In the genomic region with DNA sequence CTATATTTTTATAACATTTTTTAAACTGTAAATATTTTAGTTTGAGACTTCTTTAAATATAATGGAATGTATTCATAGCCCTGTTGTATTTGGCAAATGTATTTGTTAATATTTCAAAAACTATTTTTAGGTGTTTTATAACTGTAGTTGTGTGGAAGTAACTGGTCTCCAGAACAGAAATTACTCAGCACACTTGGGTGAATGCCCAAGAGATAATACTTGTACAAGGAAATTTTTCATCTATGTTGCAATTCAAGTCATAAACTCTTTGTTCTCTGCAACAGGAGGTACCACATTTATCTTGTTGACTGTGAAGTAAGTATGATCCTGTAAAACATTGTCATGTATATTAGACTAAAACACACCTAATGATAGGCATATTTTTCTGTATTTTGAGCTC, we compare ENCODE assay signal across 21 cellular contexts.
DNase-seq lines count a peak whose midpoint lies in the region; ATAC-seq and TF ChIP-seq lines count a peak whose summit lies in the region.
"Had no signal": no experiment of that assay in that cellular context is flagged by ENCODE, and none has a peak within 500 bp of the region (broad histone marks: within the 10 kb centered on the region; RNA-seq: fewer than 3 reads in every experiment).

No MANE protein-coding gene starts in this region.

- no peak overlapping the region for H3K27ac ChIP-seq in heart right ventricle
- H3K27ac ChIP-seq: KMS-11, spleen, thyroid gland had no signal

- intact Hi-C loops in heart right ventricle (cut with DNase I) (no loop called here), Right ventricle myocardium inferior (cut with DNase I) (no loop called here), mucosa of descending colon (cut with DNase I, micrococcal nuclease) (no loop called here)

- H3K9me3 ChIP-seq in heart right ventricle (peaks cover 0 to 6% (median 0%) of the 10 kb centered on the region in 11 donors), mucosa of descending colon (peaks cover 2% of the 10 kb centered on the region)
- H3K9me3 ChIP-seq: HAP-1, thyroid gland had no signal

- DNase-seq in heart right ventricle = peak in 1 of 2 donors; percentile 12
- DNase-seq in Right ventricle myocardium inferior (ENCODE audit: missing footprints) = no peak
- DNase-seq in choroid plexus epithelial cell (ENCODE audit: low read depth) = peak; percentile 69
- peak in 1 of 3 donors; percentile 52 for DNase-seq in mucosa of descending colon
- DNase-seq in KG1 (lab: John Stamatoyannopoulos, UW) = no peak
- DNase-seq in dermis blood vessel endothelial cell = no peak
- DNase-seq in SW 1271 (lab: John Stamatoyannopoulos, UW) = no peak
- no peak for DNase-seq in NCI-H446 treated with DMSO at 0.1 percent for 48 hours (lab: John Stamatoyannopoulos, UW)
- DNase-seq: activated CD4-positive, alpha-beta T cell treated with anti-CD3 and anti-CD28 coated beads, Interleukin-2, amount 10 ng/mL, durations not matched to agents 7 days and 5 days; activated CD8-positive, alpha-beta memory T cell treated with anti-CD3 and anti-CD28 coated beads, Interleukin-2, amount 50 U/mL, for 48 hours; activated effector memory CD4-positive, alpha-beta T cell treated with anti-CD3 and anti-CD28 coated beads, Interleukin-2, amount 50 U/mL, for 16 hours; head of caudate nucleus; islet precursor cell; NCI-H1417; NCI-H2171 treated with DMSO at 0.1 percent for 48 hours; spleen; thyroid gland had no signal

- H3K27me3 ChIP-seq in heart right ventricle = no peaks in the 10 kb centered on the region
- H3K27me3 ChIP-seq: spleen, thyroid gland had no signal

- no peaks in the 10 kb centered on the region for H3K36me3 ChIP-seq in heart right ventricle
- no peaks in the 10 kb centered on the region for H3K36me3 ChIP-seq in mucosa of descending colon (ENCODE audit: low read depth)
- H3K36me3 ChIP-seq: HAP-1, spleen, thyroid gland had no signal

- ATAC-seq in heart right ventricle (peak in 6 of 8 donors; percentile 24 to 71 (median 52)), Right ventricle myocardium inferior (no peak), mucosa of descending colon (peak; percentile 91)
- ATAC-seq: esophagus mucosa had no signal

- H3K4me1 ChIP-seq in heart right ventricle (peaks cover 0 to 10% (median 0%) of the 10 kb centered on the region in 9 donors), mucosa of descending colon (ENCODE audit: low read depth) (no peaks in the 10 kb centered on the region)
- H3K4me1 ChIP-seq: HAP-1, spleen, thyroid gland had no signal

- no peak for TF ChIP-seq CTCF in heart right ventricle (IDR thresholded peaks at IDR 0.05)
- TF ChIP-seq CTCF in choroid plexus epithelial cell (conservative IDR thresholded peaks at IDR 0.05; ENCODE audit: low read depth, low read length) = no peak
- no peak for TF ChIP-seq CTCF in mucosa of descending colon (IDR thresholded peaks at IDR 0.05)

- H3K4me3 ChIP-seq in heart right ventricle = no peak overlapping the region
- H3K4me3 ChIP-seq in choroid plexus epithelial cell (ENCODE audit: low read depth, low read length) = no peak overlapping the region
- H3K4me3 ChIP-seq in mucosa of descending colon = no peak overlapping the region
- H3K4me3 ChIP-seq: coronary artery, HAP-1, spleen, thyroid gland had no signal
